8 cellular contexts compared by ENCODE assay signal in genomic region chr9:132354645-132355355, GRCh38. TPM values are rescaled to one million over a fixed set of nuclear protein-coding genes. Genes with fewer than 3 reads are reported as not detected.
A peak's percentile ranks its signal among the peaks of the same experiment; 100 is the strongest.
DNase-seq lines count a peak whose midpoint lies in the region; ATAC-seq and TF ChIP-seq lines count a peak whose summit lies in the region.

Gene SETX (minus strand): TSS chr9:132354986. CDS start chr9:132349428, 5,558 bp downstream.

- H3K9me3 ChIP-seq in spleen, result peaks cover 0 to 7% (median 0%) of the 10 kb centered on the region in 8 donors

- H3K36me3 ChIP-seq in spleen, result peaks cover 0 to 34% (median 19%) of the 10 kb centered on the region in 6 donors

- peak; percentile 89 to 96 (median 94) for TF ChIP-seq POLR2A in spleen (IDR thresholded peaks at IDR 0.05)

- peaks cover 34 to 52% (median 48%) of the 10 kb centered on the region in 6 donors for H3K4me1 ChIP-seq in spleen

- intact Hi-C loops in spleen (cut with DNase I; ENCODE audit: low total_unique reads), result loop anchor here (10.0 kb wide), 1 partner anchor 50 kb away; the partner anchor contains the start of gene TTF1

- DNase-seq in AG20443 (ENCODE audit: low spot score), result peak; percentile 100
- DNase-seq in NCI-H446 (lab: John Stamatoyannopoulos, UW), result peak; percentile 80 to 96
- DNase-seq in activated CD4-positive, CD25-positive, alpha-beta regulatory T cell treated with anti-CD3 and anti-CD28 coated beads, Interleukin-2, amount 50 U/mL, for 16 hours (ENCODE audit: low read depth, low spot score), result peak; percentile 90
- DNase-seq in central memory CD4-positive, alpha-beta T cell, result peak; percentile 87
- peak; percentile 97 for DNase-seq in inferior parietal cortex (ENCODE audit: extremely low spot score)
- peak; percentile 99 for DNase-seq in spleen

- WGBS in spleen, 5 donors, result 0 to 1% (median 0%) methylated on average over 47 to 82 of the region's 82 CpGs

- ATAC-seq in GM19043 (IDR thresholded peaks at IDR 0.05; ENCODE audit: low read depth, unreplicated experiment) (peak; percentile 86), HG03354 (IDR thresholded peaks at IDR 0.05; ENCODE audit: poor library complexity, severe bottlenecking, unreplicated experiment) (peak; percentile 85)

- peak within 1 kb of the TSS; percentile 74 to 97 (median 90) for H3K4me3 ChIP-seq in spleen

- no peaks in the 10 kb centered on the region for H3K27me3 ChIP-seq in spleen (replicated peaks in 1 of 7)

- H3K27ac ChIP-seq in spleen, result peak within 1 kb of the TSS; percentile 92 to 100 (median 98)

- peak in 7 of 11 experiments; percentile 16 to 56 (median 34) for TF ChIP-seq CTCF in spleen (IDR thresholded peaks at IDR 0.05 in 8 of 11, conservative IDR thresholded peaks at IDR 0.05 in 3 of 11)

RNA-seq across cellular contexts. Expression of gene SETX, which starts in this region (rescaled TPM):
- total RNA-seq in spleen, result 100 to 1,000 TPM in 6 of 7 donors, 10 to 100 TPM in 1; 88.0 to 154 (median 113) TPM
- 10 to 100 TPM; 27.0 to 45.3 (median 42.0) TPM for polyA plus RNA-seq in spleen

Comparison
In these comparisons a context has a peak if more than half of its experiments do, and no peak if none do; other contexts are left out.
1. Peak in every context shown above with its lines: DNase-seq, ATAC-seq, H3K4me3 ChIP-seq and H3K27ac ChIP-seq.